In the genomic region with DNA sequence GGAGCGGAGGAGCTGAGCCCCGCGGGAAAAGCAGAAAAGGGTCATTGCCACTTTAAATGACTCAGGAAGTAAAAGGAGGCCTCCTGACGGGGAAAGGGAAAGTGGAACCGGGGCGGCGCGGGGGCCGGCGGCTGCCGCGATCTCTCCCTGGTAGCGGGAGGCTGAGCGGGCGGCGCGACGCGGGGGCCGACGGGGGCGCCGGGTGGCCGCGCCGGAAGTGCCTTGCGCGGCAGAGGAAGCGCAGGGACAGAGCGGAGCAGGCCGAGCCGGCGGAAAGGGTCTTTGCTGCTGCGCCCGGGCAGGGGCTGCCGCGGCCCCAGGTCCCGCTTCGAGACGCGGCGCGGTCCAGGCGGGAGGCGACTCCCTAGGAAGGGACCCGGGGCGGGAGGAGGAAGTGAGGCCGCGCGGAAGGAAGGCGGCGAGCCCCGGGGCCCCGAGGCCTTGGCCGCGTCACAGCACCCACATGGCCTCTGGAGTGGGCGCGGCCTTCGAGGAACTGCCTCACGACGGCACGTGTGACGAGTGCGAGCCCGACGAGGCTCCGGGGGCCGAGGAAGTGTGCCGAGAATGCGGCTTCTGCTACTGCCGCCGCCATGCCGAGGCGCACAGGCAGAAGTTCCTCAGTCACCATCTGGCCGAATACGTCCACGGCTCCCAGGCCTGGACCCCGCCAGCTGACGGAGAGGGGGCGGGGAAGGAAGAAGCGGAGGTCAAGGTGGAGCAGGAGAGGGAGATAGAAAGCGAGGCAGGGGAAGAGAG, we compare ENCODE assay signal across 1 cellular context.
A peak's percentile ranks its signal among the peaks of the same experiment; 100 is the strongest.
TF ChIP-seq lines count a peak whose summit lies in the region.

A gene with protein sequence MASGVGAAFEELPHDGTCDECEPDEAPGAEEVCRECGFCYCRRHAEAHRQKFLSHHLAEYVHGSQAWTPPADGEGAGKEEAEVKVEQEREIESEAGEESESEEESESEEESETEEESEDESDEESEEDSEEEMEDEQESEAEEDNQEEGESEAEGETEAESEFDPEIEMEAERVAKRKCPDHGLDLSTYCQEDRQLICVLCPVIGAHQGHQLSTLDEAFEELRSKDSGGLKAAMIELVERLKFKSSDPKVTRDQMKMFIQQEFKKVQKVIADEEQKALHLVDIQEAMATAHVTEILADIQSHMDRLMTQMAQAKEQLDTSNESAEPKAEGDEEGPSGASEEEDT (plus strand): TSS at position 127 of the 759 bp plus-strand sequence. CDS start 337 bp downstream, at position 464.

TF ChIP-seq in GM12878, 131 proteins besides CTCF, POLR2A, EP300 and RAD21 (continued from another document and continues in another):
- TF ChIP-seq, protein P1, sequence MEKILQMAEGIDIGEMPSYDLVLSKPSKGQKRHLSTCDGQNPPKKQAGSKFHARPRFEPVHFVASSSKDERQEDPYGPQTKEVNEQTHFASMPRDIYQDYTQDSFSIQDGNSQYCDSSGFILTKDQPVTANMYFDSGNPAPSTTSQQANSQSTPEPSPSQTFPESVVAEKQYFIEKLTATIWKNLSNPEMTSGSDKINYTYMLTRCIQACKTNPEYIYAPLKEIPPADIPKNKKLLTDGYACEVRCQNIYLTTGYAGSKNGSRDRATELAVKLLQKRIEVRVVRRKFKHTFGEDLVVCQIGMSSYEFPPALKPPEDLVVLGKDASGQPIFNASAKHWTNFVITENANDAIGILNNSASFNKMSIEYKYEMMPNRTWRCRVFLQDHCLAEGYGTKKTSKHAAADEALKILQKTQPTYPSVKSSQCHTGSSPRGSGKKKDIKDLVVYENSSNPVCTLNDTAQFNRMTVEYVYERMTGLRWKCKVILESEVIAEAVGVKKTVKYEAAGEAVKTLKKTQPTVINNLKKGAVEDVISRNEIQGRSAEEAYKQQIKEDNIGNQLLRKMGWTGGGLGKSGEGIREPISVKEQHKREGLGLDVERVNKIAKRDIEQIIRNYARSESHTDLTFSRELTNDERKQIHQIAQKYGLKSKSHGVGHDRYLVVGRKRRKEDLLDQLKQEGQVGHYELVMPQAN (conservative IDR thresholded peaks at IDR 0.05) = peak; percentile 79
- TF ChIP-seq CHD2 (IDR thresholded peaks at IDR 0.05; ENCODE audit: borderline replicate concordance, low read depth, low read length) = peak; percentile 34; the same call in 1 of the 2 replicates
- TF ChIP-seq GATAD2B (conservative IDR thresholded peaks at IDR 0.05; ENCODE audit: low read depth) = peak; percentile 99
- no peak for TF ChIP-seq JUNB (IDR thresholded peaks at IDR 0.05)
- TF ChIP-seq, protein P2, sequence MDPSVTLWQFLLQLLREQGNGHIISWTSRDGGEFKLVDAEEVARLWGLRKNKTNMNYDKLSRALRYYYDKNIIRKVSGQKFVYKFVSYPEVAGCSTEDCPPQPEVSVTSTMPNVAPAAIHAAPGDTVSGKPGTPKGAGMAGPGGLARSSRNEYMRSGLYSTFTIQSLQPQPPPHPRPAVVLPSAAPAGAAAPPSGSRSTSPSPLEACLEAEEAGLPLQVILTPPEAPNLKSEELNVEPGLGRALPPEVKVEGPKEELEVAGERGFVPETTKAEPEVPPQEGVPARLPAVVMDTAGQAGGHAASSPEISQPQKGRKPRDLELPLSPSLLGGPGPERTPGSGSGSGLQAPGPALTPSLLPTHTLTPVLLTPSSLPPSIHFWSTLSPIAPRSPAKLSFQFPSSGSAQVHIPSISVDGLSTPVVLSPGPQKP (IDR thresholded peaks at IDR 0.05; ENCODE audit: low read depth, low read length) = peak; percentile 59; the same call in 1 of the 2 replicates
- TF ChIP-seq SMARCA5 (IDR thresholded peaks at IDR 0.05) = 0 out of 2 replicates have a peak, but pooled peaks have one; percentile 50
- peak; percentile 95 for TF ChIP-seq DPF2 (IDR thresholded peaks at IDR 0.05)
- peak; percentile 2 to 41; a peak in 1 of 4 replicates for TF ChIP-seq SRF (IDR thresholded peaks at IDR 0.05; ENCODE audit: low read depth in 2 of 2, low read length in 2 of 2)
- no peak for TF ChIP-seq FOXM1 (IDR thresholded peaks at IDR 0.05; ENCODE audit: low read depth, low read length)
- no peak; the same call in 1 of the 2 replicates for TF ChIP-seq NBN (IDR thresholded peaks at IDR 0.05)
- TF ChIP-seq ZNF622 (IDR thresholded peaks at IDR 0.05) = no peak
- TF ChIP-seq BHLHE40 (IDR thresholded peaks at IDR 0.05; ENCODE audit: borderline replicate concordance in 1 of 2, low read depth in 2 of 2, low read length in 1 of 2) = peak; percentile 95 to 98
- TF ChIP-seq, protein P3, sequence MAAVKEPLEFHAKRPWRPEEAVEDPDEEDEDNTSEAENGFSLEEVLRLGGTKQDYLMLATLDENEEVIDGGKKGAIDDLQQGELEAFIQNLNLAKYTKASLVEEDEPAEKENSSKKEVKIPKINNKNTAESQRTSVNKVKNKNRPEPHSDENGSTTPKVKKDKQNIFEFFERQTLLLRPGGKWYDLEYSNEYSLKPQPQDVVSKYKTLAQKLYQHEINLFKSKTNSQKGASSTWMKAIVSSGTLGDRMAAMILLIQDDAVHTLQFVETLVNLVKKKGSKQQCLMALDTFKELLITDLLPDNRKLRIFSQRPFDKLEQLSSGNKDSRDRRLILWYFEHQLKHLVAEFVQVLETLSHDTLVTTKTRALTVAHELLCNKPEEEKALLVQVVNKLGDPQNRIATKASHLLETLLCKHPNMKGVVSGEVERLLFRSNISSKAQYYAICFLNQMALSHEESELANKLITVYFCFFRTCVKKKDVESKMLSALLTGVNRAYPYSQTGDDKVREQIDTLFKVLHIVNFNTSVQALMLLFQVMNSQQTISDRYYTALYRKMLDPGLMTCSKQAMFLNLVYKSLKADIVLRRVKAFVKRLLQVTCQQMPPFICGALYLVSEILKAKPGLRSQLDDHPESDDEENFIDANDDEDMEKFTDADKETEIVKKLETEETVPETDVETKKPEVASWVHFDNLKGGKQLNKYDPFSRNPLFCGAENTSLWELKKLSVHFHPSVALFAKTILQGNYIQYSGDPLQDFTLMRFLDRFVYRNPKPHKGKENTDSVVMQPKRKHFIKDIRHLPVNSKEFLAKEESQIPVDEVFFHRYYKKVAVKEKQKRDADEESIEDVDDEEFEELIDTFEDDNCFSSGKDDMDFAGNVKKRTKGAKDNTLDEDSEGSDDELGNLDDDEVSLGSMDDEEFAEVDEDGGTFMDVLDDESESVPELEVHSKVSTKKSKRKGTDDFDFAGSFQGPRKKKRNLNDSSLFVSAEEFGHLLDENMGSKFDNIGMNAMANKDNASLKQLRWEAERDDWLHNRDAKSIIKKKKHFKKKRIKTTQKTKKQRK (IDR thresholded peaks at IDR 0.05; ENCODE audit: low read depth, low read length) = no peak
- TF ChIP-seq HCFC1 (IDR thresholded peaks at IDR 0.05; ENCODE audit: low read length) = 0 out of 2 replicates have a peak, but pooled peaks have one; percentile 45
- TF ChIP-seq ZSCAN29 (IDR thresholded peaks at IDR 0.05) = 0 out of 2 replicates have a peak, but pooled peaks have one; percentile 18
- TF ChIP-seq TARDBP (IDR thresholded peaks at IDR 0.05; ENCODE audit: borderline replicate concordance) = peak; percentile 78
- TF ChIP-seq CREB1 (IDR thresholded peaks at IDR 0.05; ENCODE audit: low read depth) = peak; percentile 71; the same call in 1 of the 2 replicates
- TF ChIP-seq ZNF217 (IDR thresholded peaks at IDR 0.05) = peak; percentile 63; the same call in 1 of the 2 replicates
- TF ChIP-seq, protein P4, sequence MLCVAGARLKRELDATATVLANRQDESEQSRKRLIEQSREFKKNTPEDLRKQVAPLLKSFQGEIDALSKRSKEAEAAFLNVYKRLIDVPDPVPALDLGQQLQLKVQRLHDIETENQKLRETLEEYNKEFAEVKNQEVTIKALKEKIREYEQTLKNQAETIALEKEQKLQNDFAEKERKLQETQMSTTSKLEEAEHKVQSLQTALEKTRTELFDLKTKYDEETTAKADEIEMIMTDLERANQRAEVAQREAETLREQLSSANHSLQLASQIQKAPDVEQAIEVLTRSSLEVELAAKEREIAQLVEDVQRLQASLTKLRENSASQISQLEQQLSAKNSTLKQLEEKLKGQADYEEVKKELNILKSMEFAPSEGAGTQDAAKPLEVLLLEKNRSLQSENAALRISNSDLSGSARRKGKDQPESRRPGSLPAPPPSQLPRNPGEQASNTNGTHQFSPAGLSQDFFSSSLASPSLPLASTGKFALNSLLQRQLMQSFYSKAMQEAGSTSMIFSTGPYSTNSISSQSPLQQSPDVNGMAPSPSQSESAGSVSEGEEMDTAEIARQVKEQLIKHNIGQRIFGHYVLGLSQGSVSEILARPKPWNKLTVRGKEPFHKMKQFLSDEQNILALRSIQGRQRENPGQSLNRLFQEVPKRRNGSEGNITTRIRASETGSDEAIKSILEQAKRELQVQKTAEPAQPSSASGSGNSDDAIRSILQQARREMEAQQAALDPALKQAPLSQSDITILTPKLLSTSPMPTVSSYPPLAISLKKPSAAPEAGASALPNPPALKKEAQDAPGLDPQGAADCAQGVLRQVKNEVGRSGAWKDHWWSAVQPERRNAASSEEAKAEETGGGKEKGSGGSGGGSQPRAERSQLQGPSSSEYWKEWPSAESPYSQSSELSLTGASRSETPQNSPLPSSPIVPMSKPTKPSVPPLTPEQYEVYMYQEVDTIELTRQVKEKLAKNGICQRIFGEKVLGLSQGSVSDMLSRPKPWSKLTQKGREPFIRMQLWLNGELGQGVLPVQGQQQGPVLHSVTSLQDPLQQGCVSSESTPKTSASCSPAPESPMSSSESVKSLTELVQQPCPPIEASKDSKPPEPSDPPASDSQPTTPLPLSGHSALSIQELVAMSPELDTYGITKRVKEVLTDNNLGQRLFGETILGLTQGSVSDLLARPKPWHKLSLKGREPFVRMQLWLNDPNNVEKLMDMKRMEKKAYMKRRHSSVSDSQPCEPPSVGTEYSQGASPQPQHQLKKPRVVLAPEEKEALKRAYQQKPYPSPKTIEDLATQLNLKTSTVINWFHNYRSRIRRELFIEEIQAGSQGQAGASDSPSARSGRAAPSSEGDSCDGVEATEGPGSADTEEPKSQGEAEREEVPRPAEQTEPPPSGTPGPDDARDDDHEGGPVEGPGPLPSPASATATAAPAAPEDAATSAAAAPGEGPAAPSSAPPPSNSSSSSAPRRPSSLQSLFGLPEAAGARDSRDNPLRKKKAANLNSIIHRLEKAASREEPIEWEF (IDR thresholded peaks at IDR 0.05; ENCODE audit: insufficient replicate concordance, low read depth, low read length) = no peak
- TF ChIP-seq MYC (IDR thresholded peaks at IDR 0.05; ENCODE audit: insufficient read depth, insufficient read length, insufficient replicate concordance, low read length, severe bottlenecking) = peak; percentile 81
- 0 out of 2 replicates have a peak, but pooled peaks have one; percentile 5 for TF ChIP-seq PAX5 (IDR thresholded peaks at IDR 0.05; ENCODE audit: borderline replicate concordance, low read depth, low read length)
- TF ChIP-seq FOS (IDR thresholded peaks at IDR 0.05; ENCODE audit: borderline replicate concordance, extremely low read depth, insufficient read length) = no peak
- TF ChIP-seq RB1 (IDR thresholded peaks at IDR 0.05; ENCODE audit: borderline replicate concordance) = 0 out of 2 replicates have a peak, but pooled peaks have one; percentile 76
- TF ChIP-seq, protein P5, sequence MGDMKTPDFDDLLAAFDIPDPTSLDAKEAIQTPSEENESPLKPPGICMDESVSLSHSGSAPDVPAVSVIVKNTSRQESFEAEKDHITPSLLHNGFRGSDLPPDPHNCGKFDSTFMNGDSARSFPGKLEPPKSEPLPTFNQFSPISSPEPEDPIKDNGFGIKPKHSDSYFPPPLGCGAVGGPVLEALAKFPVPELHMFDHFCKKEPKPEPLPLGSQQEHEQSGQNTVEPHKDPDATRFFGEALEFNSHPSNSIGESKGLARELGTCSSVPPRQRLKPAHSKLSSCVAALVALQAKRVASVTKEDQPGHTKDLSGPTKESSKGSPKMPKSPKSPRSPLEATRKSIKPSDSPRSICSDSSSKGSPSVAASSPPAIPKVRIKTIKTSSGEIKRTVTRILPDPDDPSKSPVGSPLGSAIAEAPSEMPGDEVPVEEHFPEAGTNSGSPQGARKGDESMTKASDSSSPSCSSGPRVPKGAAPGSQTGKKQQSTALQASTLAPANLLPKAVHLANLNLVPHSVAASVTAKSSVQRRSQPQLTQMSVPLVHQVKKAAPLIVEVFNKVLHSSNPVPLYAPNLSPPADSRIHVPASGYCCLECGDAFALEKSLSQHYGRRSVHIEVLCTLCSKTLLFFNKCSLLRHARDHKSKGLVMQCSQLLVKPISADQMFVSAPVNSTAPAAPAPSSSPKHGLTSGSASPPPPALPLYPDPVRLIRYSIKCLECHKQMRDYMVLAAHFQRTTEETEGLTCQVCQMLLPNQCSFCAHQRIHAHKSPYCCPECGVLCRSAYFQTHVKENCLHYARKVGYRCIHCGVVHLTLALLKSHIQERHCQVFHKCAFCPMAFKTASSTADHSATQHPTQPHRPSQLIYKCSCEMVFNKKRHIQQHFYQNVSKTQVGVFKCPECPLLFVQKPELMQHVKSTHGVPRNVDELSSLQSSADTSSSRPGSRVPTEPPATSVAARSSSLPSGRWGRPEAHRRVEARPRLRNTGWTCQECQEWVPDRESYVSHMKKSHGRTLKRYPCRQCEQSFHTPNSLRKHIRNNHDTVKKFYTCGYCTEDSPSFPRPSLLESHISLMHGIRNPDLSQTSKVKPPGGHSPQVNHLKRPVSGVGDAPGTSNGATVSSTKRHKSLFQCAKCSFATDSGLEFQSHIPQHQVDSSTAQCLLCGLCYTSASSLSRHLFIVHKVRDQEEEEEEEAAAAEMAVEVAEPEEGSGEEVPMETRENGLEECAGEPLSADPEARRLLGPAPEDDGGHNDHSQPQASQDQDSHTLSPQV (IDR thresholded peaks at IDR 0.05) = no peak
- peak; percentile 96 for TF ChIP-seq HDAC2 (IDR thresholded peaks at IDR 0.05)
- TF ChIP-seq, protein P6, sequence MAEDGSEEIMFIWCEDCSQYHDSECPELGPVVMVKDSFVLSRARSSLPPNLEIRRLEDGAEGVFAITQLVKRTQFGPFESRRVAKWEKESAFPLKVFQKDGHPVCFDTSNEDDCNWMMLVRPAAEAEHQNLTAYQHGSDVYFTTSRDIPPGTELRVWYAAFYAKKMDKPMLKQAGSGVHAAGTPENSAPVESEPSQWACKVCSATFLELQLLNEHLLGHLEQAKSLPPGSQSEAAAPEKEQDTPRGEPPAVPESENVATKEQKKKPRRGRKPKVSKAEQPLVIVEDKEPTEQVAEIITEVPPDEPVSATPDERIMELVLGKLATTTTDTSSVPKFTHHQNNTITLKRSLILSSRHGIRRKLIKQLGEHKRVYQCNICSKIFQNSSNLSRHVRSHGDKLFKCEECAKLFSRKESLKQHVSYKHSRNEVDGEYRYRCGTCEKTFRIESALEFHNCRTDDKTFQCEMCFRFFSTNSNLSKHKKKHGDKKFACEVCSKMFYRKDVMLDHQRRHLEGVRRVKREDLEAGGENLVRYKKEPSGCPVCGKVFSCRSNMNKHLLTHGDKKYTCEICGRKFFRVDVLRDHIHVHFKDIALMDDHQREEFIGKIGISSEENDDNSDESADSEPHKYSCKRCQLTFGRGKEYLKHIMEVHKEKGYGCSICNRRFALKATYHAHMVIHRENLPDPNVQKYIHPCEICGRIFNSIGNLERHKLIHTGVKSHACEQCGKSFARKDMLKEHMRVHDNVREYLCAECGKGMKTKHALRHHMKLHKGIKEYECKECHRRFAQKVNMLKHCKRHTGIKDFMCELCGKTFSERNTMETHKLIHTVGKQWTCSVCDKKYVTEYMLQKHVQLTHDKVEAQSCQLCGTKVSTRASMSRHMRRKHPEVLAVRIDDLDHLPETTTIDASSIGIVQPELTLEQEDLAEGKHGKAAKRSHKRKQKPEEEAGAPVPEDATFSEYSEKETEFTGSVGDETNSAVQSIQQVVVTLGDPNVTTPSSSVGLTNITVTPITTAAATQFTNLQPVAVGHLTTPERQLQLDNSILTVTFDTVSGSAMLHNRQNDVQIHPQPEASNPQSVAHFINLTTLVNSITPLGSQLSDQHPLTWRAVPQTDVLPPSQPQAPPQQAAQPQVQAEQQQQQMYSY (CRISPR knock-in tag; IDR thresholded peaks at IDR 0.05) = no peak
